ENCODE assay signal across 1 cellular context in genomic region chr4:98995183-98996055, GRCh38.
TF ChIP-seq lines count a peak whose summit lies in the region.

Gene METAP1 (plus strand): TSS chr4:98995721. CDS start chr4:98995754, 33 bp downstream.

TF ChIP-seq in HepG2, 621 proteins besides CTCF, POLR2A, EP300 and RAD21 (continued from another document and continues in another):
- no peak; the same call in 1 of the 2 replicates for TF ChIP-seq ZNF747 (CRISPR knock-in tag; IDR thresholded peaks at IDR 0.05; ENCODE audit: borderline replicate concordance)
- no peak for TF ChIP-seq ELF4 (CRISPR knock-in tag; IDR thresholded peaks at IDR 0.05; ENCODE audit: borderline replicate concordance)
- TF ChIP-seq AHDC1 (CRISPR knock-in tag; IDR thresholded peaks at IDR 0.05; ENCODE audit: borderline replicate concordance): no peak; the same call in none of the 2 replicates
- no peak for TF ChIP-seq NFATC3 (CRISPR knock-in tag; IDR thresholded peaks at IDR 0.05)
- peak; percentile 53 for TF ChIP-seq XRCC5 (optimal IDR thresholded peaks at IDR 0.05; ENCODE audit: low read length)
- no peak for TF ChIP-seq SNAI1 (CRISPR knock-in tag; IDR thresholded peaks at IDR 0.05; ENCODE audit: borderline replicate concordance)
- TF ChIP-seq RBAK (CRISPR knock-in tag; IDR thresholded peaks at IDR 0.05): no peak
- TF ChIP-seq MTF1 (CRISPR knock-in tag; IDR thresholded peaks at IDR 0.05): no peak
- TF ChIP-seq ZFP41 (CRISPR knock-in tag; IDR thresholded peaks at IDR 0.05; ENCODE audit: borderline replicate concordance): no peak
- TF ChIP-seq DNMT3B (CRISPR knock-in tag; conservative IDR thresholded peaks at IDR 0.05): no peak
- no peak for TF ChIP-seq MTERF4 (CRISPR knock-in tag; IDR thresholded peaks at IDR 0.05)
- TF ChIP-seq ZMYM2 (CRISPR knock-in tag; IDR thresholded peaks at IDR 0.05): no peak
- TF ChIP-seq, protein P1, sequence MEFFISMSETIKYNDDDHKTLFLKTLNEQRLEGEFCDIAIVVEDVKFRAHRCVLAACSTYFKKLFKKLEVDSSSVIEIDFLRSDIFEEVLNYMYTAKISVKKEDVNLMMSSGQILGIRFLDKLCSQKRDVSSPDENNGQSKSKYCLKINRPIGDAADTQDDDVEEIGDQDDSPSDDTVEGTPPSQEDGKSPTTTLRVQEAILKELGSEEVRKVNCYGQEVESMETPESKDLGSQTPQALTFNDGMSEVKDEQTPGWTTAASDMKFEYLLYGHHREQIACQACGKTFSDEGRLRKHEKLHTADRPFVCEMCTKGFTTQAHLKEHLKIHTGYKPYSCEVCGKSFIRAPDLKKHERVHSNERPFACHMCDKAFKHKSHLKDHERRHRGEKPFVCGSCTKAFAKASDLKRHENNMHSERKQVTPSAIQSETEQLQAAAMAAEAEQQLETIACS (CRISPR knock-in tag; IDR thresholded peaks at IDR 0.05): peak; percentile 80
- no peak for TF ChIP-seq MAFG (CRISPR knock-in tag; IDR thresholded peaks at IDR 0.05)
- peak; percentile 93 for TF ChIP-seq ZFP82 (CRISPR knock-in tag; IDR thresholded peaks at IDR 0.05; ENCODE audit: borderline replicate concordance)
- peak; percentile 75 for TF ChIP-seq KMT2B (CRISPR knock-in tag; IDR thresholded peaks at IDR 0.05)
- TF ChIP-seq ZNF766 (CRISPR knock-in tag; IDR thresholded peaks at IDR 0.05; ENCODE audit: borderline replicate concordance): no peak
- TF ChIP-seq ZNF75D (CRISPR knock-in tag; IDR thresholded peaks at IDR 0.05; ENCODE audit: borderline replicate concordance): no peak
- TF ChIP-seq, protein P2, sequence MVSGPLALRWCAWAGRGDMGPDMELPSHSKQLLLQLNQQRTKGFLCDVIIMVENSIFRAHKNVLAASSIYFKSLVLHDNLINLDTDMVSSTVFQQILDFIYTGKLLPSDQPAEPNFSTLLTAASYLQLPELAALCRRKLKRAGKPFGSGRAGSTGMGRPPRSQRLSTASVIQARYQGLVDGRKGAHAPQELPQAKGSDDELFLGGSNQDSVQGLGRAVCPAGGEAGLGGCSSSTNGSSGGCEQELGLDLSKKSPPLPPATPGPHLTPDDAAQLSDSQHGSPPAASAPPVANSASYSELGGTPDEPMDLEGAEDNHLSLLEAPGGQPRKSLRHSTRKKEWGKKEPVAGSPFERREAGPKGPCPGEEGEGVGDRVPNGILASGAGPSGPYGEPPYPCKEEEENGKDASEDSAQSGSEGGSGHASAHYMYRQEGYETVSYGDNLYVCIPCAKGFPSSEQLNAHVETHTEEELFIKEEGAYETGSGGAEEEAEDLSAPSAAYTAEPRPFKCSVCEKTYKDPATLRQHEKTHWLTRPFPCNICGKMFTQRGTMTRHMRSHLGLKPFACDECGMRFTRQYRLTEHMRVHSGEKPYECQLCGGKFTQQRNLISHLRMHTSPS (CRISPR knock-in tag; IDR thresholded peaks at IDR 0.05; ENCODE audit: low read depth): no peak
- TF ChIP-seq TBX3 (IDR thresholded peaks at IDR 0.05; ENCODE audit: borderline replicate concordance): no peak
- TF ChIP-seq PRDM10 (CRISPR knock-in tag; IDR thresholded peaks at IDR 0.05; ENCODE audit: low read depth): no peak
- TF ChIP-seq EHMT2 (IDR thresholded peaks at IDR 0.05; ENCODE audit: borderline replicate concordance, low read depth, low read length): no peak
- peak; percentile 38; the same call in 1 of the 2 replicates for TF ChIP-seq YEATS2 (CRISPR knock-in tag; IDR thresholded peaks at IDR 0.05; ENCODE audit: borderline replicate concordance)
- TF ChIP-seq MYNN (CRISPR knock-in tag; IDR thresholded peaks at IDR 0.05; ENCODE audit: low read depth): no peak
- peak; percentile 66; the same call in 1 of the 2 replicates for TF ChIP-seq ZNF446 (CRISPR knock-in tag; IDR thresholded peaks at IDR 0.05)
- TF ChIP-seq ZMYM3 (CRISPR knock-in tag; IDR thresholded peaks at IDR 0.05): no peak; the same call in 1 of the 2 replicates
- no peak for TF ChIP-seq ZNF232 (CRISPR knock-in tag; IDR thresholded peaks at IDR 0.05; ENCODE audit: borderline replicate concordance)
- TF ChIP-seq IKZF4 (CRISPR knock-in tag; IDR thresholded peaks at IDR 0.05; ENCODE audit: borderline replicate concordance, low read depth, not compliant biosample characterization): peak; percentile 48
- TF ChIP-seq SMARCC2 (IDR thresholded peaks at IDR 0.05): no peak
- no peak for TF ChIP-seq ZNF781 (CRISPR knock-in tag; IDR thresholded peaks at IDR 0.05; ENCODE audit: borderline replicate concordance, not compliant biosample characterization)
- peak; percentile 68; the same call in 1 of the 2 replicates for TF ChIP-seq ZNF343 (CRISPR knock-in tag; IDR thresholded peaks at IDR 0.05)
- TF ChIP-seq, protein P3, sequence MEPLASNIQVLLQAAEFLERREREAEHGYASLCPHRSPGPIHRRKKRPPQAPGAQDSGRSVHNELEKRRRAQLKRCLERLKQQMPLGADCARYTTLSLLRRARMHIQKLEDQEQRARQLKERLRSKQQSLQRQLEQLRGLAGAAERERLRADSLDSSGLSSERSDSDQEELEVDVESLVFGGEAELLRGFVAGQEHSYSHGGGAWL (CRISPR knock-in tag; IDR thresholded peaks at IDR 0.05): peak; percentile 39; the same call in 1 of the 2 replicates
- TF ChIP-seq KDM3A (CRISPR knock-in tag; IDR thresholded peaks at IDR 0.05; ENCODE audit: low read depth): peak; percentile 81; the same call in 1 of the 2 replicates
- TF ChIP-seq NFAT5 (CRISPR knock-in tag; IDR thresholded peaks at IDR 0.05): no peak
- TF ChIP-seq SRSF1 (optimal IDR thresholded peaks at IDR 0.05; ENCODE audit: low read depth, low read length): no peak
- TF ChIP-seq ZNF383 (CRISPR knock-in tag; IDR thresholded peaks at IDR 0.05; ENCODE audit: borderline replicate concordance): 0 out of 2 replicates have a peak, but pooled peaks have one; percentile 76
- no peak for TF ChIP-seq FOSL1 (CRISPR knock-in tag; IDR thresholded peaks at IDR 0.05; ENCODE audit: borderline replicate concordance)
- TF ChIP-seq SOX5 (CRISPR knock-in tag; IDR thresholded peaks at IDR 0.05; ENCODE audit: borderline replicate concordance): no peak; the same call in 1 of the 2 replicates
